In genomic region chr2:9752441-9753275, GRCh38 we compare ENCODE assay signal across 9 cellular contexts.
DNase-seq lines count a peak whose midpoint lies in the region; ATAC-seq, FAIRE-seq and TF ChIP-seq lines count a peak whose summit lies in the region.
"Had no signal": no experiment of that assay in that cellular context is flagged by ENCODE, and none has a peak within 500 bp of the region (broad histone marks: within the 10 kb centered on the region; RNA-seq: fewer than 3 reads in every experiment).

No MANE protein-coding gene starts in this region.

- TF ChIP-seq POLR2A in A549 (IDR thresholded peaks at IDR 0.05; ENCODE audit: low read length) (peak; percentile 27), GM12878 (IDR thresholded peaks at IDR 0.05; ENCODE audit: low read depth, low read length) (no peak)

- H3K4me3 ChIP-seq in A549 (peak overlapping the region; percentile 35), GM12878 (peak overlapping the region; percentile 23; the same call in 1 of the 2 replicates)

- no peaks in the 10 kb centered on the region for H3K79me2 ChIP-seq in GM12878 (ENCODE audit: control insufficient read depth, insufficient read depth, low read length)

- H3K4me2 ChIP-seq in A549 (peak overlapping the region; percentile 81), GM12878 (ENCODE audit: control insufficient read depth, insufficient read depth) (peak overlapping the region; percentile 11)

- no peaks in the 10 kb centered on the region for H4K20me1 ChIP-seq in GM12878 (ENCODE audit: control insufficient read depth, insufficient read depth)

- no peaks in the 10 kb centered on the region for H3K9me3 ChIP-seq in A549
- no peaks in the 10 kb centered on the region for H3K9me3 ChIP-seq in GM12878 (replicated peaks; ENCODE audit: control insufficient read depth, insufficient read depth, low read length)

- FAIRE-seq in A549 (lab: Jason Lieb, UNC) = no peak
- no peak for FAIRE-seq in GM12878 (lab: Jason Lieb, UNC)

- peak; percentile 89 to 93 for DNase-seq in A549 (ENCODE audit: low read depth in 1 of 2, low spot score in 1 of 2)
- peak; percentile 43 for DNase-seq in H4 (ENCODE audit: low spot score)
- DNase-seq in T-helper 9 cell = peak; percentile 75
- no peak for DNase-seq in GM12878 (ENCODE audit: low read depth, low spot score)
- peak; percentile 77 to 82 for DNase-seq in stimulated activated CD4-positive, alpha-beta T cell treated with anti-CD3 and anti-CD28 coated beads, Interleukin-1b, Interleukin-23, amount 100 ng/mL, for 4 hours (ENCODE audit: low read depth in 2 of 2)
- DNase-seq in DMS79 treated with DMSO at 0.1 percent for 48 hours (lab: John Stamatoyannopoulos, UW) = no peak
- DNase-seq in NCI-H345 treated with DMSO at 0.1 percent for 48 hours (lab: John Stamatoyannopoulos, UW; ENCODE audit: unreplicated experiment) = no peak
- DNase-seq in GDM1 (lab: John Stamatoyannopoulos, UW) = no peak
- DNase-seq: DND-41 had no signal

- TF ChIP-seq RAD21 in A549 (conservative IDR thresholded peaks at IDR 0.05 in 1 of 2, IDR thresholded peaks at IDR 0.05 in 1 of 2) (peak in 1 of 2 experiments; percentile 17; a peak in 1 of 5 replicates), GM12878 (IDR thresholded peaks at IDR 0.05; ENCODE audit: insufficient read depth, low read depth, low read length) (no peak)

- H3K4me1 ChIP-seq in A549 (peaks cover 54% of the 10 kb centered on the region), GM12878 (ENCODE audit: control insufficient read depth, insufficient read depth, low read length) (peaks cover 47% of the 10 kb centered on the region)

- peaks cover 3 to 13% of the 10 kb centered on the region in 2 experiments for H3K27me3 ChIP-seq in GM12878 (replicated peaks in 1 of 2; ENCODE audit: control insufficient read depth in 2 of 2, insufficient read depth in 2 of 2, low read length in 1 of 2)

- TF ChIP-seq CTCF in A549 (IDR thresholded peaks at IDR 0.05) (no peak), GM12878 (IDR thresholded peaks at IDR 0.05 in 2 of 3, conservative IDR thresholded peaks at IDR 0.05 in 1 of 3; ENCODE audit: control insufficient read depth in 2 of 3, extremely low read depth in 1 of 3, insufficient read depth in 1 of 3, low read depth in 3 of 3, low read length in 3 of 3) (no peak)

- RAD21 ChIA-PET in GM12878 (lab: Charles Lee; ENCODE audit: unreplicated experiment) = no interaction called here

- ATAC-seq in A549 (peak; percentile 83 to 87), GM12878 (peak; percentile 18; the same call in 2 of the 3 replicates)

- in situ Hi-C loops in GM12878 (cut with MboI) = no loop called here

- peak overlapping the region; percentile 2 for H2AFZ ChIP-seq in GM12878 (ENCODE audit: control insufficient read depth, low read depth, low read length)

- peak overlapping the region; percentile 87 to 93 for H3K27ac ChIP-seq in A549
- peak overlapping the region; percentile 7; the same call in 1 of the 2 replicates for H3K27ac ChIP-seq in GM12878 (ENCODE audit: control insufficient read depth, insufficient read depth)

- no TSS peak for BruUV-seq in GM12878 (replicated peaks; lab: Mats Ljungman, UMichigan)

- H3K9ac ChIP-seq in GM12878 (ENCODE audit: control insufficient read depth, insufficient read depth, low read length) = peak overlapping the region; percentile 8; the same call in 1 of the 2 replicates

- CTCF ChIA-PET in A549 (lab: Yijun Ruan, JAX) (interaction anchor here (0.7 to 19.4 kb wide), 5 partner anchors 9 to 254 kb away, joined by 3 to 234 read pairs (median 6); no protein-coding TSS in a partner anchor), GM12878 (lab: Yijun Ruan, JAX) (interaction anchor here (1.2 kb wide), 1 partner anchor 26 kb away, joined by 3 read pairs; no protein-coding TSS in a partner anchor)

- WGBS in A549 (ENCODE audit: missing lambda C conversion rate) = 9% methylated on average over 21 of the region's 21 CpGs
- 5% methylated on average over 21 of the region's 21 CpGs for WGBS in GM12878 (ENCODE audit: insufficient coverage, insufficient replicate concordance, low lambda C conversion rate, missing lambda C conversion rate)

- TF ChIP-seq EP300 in A549 (IDR thresholded peaks at IDR 0.05) (no peak), GM12878 (IDR thresholded peaks at IDR 0.05; ENCODE audit: borderline replicate concordance in 1 of 2, control insufficient read depth in 1 of 2, low read depth in 2 of 2, low read length in 2 of 2) (no peak)

- intact Hi-C loops in GM12878 (cut with micrococcal nuclease; ENCODE audit: unreplicated experiment) = no loop called here

- H3K36me3 ChIP-seq in GM12878 (ENCODE audit: control insufficient read depth in 2 of 2, insufficient read depth in 2 of 2, low read length in 1 of 2) = no peaks in the 10 kb centered on the region

- POLR2A ChIA-PET in A549 (lab: Yijun Ruan, JAX) (interaction anchor here (0.6 to 2.5 kb wide), 9 partner anchors 38 to 197 kb away, joined by 3 to 25 read pairs (median 4); partner anchors contain the start of genes ADAM17, TAF1B and YWHAQ), GM12878 (lab: Charles Lee) (no interaction called here)

- SMC1A ChIA-PET in GM12878 (lab: Charles Lee; ENCODE audit: uncharacterized antibody, unreplicated experiment) = no interaction called here

TF ChIP-seq in A549, 52 proteins besides CTCF, POLR2A, EP300 and RAD21 (continues in another document):
- TF ChIP-seq ESRRA (IDR thresholded peaks at IDR 0.05; ENCODE audit: borderline replicate concordance, low read length) = no peak
- no peak for TF ChIP-seq HOXB13 (CRISPR knock-in tag; IDR thresholded peaks at IDR 0.05; ENCODE audit: low read depth)
- no peak for TF ChIP-seq PHF8 (IDR thresholded peaks at IDR 0.05; ENCODE audit: borderline replicate concordance, low read depth)
- no peak; the same call in 1 of the 2 replicates for TF ChIP-seq GATA3 (IDR thresholded peaks at IDR 0.05; ENCODE audit: borderline replicate concordance)
- peak in 1 of 2 experiments; percentile 67; a peak in 3 of 5 replicates for TF ChIP-seq JUN (IDR thresholded peaks at IDR 0.05)
- no peak for TF ChIP-seq TP53 (CRISPR knock-in tag; IDR thresholded peaks at IDR 0.05)
- TF ChIP-seq, protein P1, sequence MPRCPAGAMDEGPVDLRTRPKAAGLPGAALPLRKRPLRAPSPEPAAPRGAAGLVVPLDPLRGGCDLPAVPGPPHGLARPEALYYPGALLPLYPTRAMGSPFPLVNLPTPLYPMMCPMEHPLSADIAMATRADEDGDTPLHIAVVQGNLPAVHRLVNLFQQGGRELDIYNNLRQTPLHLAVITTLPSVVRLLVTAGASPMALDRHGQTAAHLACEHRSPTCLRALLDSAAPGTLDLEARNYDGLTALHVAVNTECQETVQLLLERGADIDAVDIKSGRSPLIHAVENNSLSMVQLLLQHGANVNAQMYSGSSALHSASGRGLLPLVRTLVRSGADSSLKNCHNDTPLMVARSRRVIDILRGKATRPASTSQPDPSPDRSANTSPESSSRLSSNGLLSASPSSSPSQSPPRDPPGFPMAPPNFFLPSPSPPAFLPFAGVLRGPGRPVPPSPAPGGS (IDR thresholded peaks at IDR 0.05) = no peak
- TF ChIP-seq ELK1 (IDR thresholded peaks at IDR 0.05; ENCODE audit: low read depth, low read length) = no peak
- no peak for TF ChIP-seq HEYL (CRISPR knock-in tag; IDR thresholded peaks at IDR 0.05)
- no peak for TF ChIP-seq KDM5A (IDR thresholded peaks at IDR 0.05)
- no peak for TF ChIP-seq NR3C1 (IDR thresholded peaks at IDR 0.05)
- TF ChIP-seq CEBPB (IDR thresholded peaks at IDR 0.05) = 0 out of 4 replicates have a peak, but pooled peaks of 1 of the 2 experiments have one; percentile 12

TF ChIP-seq in GM12878, 131 proteins besides CTCF, POLR2A, EP300 and RAD21 (continues in another document):
- TF ChIP-seq SUZ12 (IDR thresholded peaks at IDR 0.05; ENCODE audit: unreplicated experiment) (no peak), ZBTB33 (IDR thresholded peaks at IDR 0.05) (no peak), GABPA (IDR thresholded peaks at IDR 0.05; ENCODE audit: low read depth) (no peak), NBN (IDR thresholded peaks at IDR 0.05) (no peak)
- TF ChIP-seq, protein P2, sequence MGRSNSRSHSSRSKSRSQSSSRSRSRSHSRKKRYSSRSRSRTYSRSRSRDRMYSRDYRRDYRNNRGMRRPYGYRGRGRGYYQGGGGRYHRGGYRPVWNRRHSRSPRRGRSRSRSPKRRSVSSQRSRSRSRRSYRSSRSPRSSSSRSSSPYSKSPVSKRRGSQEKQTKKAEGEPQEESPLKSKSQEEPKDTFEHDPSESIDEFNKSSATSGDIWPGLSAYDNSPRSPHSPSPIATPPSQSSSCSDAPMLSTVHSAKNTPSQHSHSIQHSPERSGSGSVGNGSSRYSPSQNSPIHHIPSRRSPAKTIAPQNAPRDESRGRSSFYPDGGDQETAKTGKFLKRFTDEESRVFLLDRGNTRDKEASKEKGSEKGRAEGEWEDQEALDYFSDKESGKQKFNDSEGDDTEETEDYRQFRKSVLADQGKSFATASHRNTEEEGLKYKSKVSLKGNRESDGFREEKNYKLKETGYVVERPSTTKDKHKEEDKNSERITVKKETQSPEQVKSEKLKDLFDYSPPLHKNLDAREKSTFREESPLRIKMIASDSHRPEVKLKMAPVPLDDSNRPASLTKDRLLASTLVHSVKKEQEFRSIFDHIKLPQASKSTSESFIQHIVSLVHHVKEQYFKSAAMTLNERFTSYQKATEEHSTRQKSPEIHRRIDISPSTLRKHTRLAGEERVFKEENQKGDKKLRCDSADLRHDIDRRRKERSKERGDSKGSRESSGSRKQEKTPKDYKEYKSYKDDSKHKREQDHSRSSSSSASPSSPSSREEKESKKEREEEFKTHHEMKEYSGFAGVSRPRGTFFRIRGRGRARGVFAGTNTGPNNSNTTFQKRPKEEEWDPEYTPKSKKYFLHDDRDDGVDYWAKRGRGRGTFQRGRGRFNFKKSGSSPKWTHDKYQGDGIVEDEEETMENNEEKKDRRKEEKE (IDR thresholded peaks at IDR 0.05) = no peak

Comparison
In these comparisons a context has a peak if more than half of its experiments do, and no peak if none do; other contexts are left out.
1. DNase-seq: peak in A549 (2 of 2), H4 (single experiment), T-helper 9 cell (single experiment) and stimulated activated CD4-positive, alpha-beta T cell treated with anti-CD3 and anti-CD28 coated beads, Interleukin-1b, Interleukin-23, amount 100 ng/mL, for 4 hours (2 of 2); none in GM12878 (single experiment), DMS79 treated with DMSO at 0.1 percent for 48 hours (single experiment), NCI-H345 treated with DMSO at 0.1 percent for 48 hours (single experiment) and GDM1 (single experiment).
2. Of the 24 proteins assayed by ChIP-seq in both GM12878 and A549: peak only in GM12878: none; only in A549: JUNB, MAX, PBX3 and POLR2A; in both: none; in neither: 18; mixed calls (peak in some experiments, not most) for 2.